In the genomic region with DNA sequence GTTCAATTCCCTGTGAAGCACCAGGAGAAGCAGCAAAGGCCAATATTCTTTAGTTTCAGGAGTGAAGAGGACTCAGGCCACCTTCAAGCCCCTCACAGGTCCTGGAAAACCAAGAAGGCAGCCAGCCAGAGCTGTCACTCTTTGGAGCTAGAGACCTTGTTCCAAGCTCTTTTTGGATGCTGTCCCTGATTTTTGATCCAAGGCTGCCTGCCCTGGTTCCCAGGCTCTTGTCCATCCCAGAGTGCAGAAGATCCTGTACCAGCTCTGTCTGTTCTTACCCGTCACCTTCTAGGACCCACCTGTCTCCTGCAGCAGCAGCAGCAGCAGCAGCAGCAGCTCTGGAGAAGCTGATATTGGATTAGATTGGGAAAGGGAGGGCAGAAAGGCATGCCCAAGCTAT, we compare ENCODE assay signal across 1 cellular context.
A peak's percentile ranks its signal among the peaks of the same experiment; 100 is the strongest.
TF ChIP-seq lines count a peak whose summit lies in the region.

No MANE protein-coding gene starts in this region.

TF ChIP-seq in WTC11, 78 proteins besides CTCF, POLR2A, EP300 and RAD21 (continued from another document):
- TF ChIP-seq, protein P1, sequence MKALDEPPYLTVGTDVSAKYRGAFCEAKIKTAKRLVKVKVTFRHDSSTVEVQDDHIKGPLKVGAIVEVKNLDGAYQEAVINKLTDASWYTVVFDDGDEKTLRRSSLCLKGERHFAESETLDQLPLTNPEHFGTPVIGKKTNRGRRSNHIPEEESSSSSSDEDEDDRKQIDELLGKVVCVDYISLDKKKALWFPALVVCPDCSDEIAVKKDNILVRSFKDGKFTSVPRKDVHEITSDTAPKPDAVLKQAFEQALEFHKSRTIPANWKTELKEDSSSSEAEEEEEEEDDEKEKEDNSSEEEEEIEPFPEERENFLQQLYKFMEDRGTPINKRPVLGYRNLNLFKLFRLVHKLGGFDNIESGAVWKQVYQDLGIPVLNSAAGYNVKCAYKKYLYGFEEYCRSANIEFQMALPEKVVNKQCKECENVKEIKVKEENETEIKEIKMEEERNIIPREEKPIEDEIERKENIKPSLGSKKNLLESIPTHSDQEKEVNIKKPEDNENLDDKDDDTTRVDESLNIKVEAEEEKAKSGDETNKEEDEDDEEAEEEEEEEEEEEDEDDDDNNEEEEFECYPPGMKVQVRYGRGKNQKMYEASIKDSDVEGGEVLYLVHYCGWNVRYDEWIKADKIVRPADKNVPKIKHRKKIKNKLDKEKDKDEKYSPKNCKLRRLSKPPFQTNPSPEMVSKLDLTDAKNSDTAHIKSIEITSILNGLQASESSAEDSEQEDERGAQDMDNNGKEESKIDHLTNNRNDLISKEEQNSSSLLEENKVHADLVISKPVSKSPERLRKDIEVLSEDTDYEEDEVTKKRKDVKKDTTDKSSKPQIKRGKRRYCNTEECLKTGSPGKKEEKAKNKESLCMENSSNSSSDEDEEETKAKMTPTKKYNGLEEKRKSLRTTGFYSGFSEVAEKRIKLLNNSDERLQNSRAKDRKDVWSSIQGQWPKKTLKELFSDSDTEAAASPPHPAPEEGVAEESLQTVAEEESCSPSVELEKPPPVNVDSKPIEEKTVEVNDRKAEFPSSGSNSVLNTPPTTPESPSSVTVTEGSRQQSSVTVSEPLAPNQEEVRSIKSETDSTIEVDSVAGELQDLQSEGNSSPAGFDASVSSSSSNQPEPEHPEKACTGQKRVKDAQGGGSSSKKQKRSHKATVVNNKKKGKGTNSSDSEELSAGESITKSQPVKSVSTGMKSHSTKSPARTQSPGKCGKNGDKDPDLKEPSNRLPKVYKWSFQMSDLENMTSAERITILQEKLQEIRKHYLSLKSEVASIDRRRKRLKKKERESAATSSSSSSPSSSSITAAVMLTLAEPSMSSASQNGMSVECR (CRISPR knock-in tag; IDR thresholded peaks at IDR 0.05; ENCODE audit: borderline replicate concordance) = 0 out of 2 replicates have a peak, but pooled peaks have one; percentile 52
- TF ChIP-seq, protein P2, sequence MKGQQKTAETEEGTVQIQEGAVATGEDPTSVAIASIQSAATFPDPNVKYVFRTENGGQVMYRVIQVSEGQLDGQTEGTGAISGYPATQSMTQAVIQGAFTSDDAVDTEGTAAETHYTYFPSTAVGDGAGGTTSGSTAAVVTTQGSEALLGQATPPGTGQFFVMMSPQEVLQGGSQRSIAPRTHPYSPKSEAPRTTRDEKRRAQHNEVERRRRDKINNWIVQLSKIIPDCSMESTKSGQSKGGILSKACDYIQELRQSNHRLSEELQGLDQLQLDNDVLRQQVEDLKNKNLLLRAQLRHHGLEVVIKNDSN (CRISPR knock-in tag; IDR thresholded peaks at IDR 0.05) = 0 out of 2 replicates have a peak, but pooled peaks have one; percentile 28
- no peak for TF ChIP-seq JUN (CRISPR knock-in tag; IDR thresholded peaks at IDR 0.05)
- TF ChIP-seq ZNF671 (CRISPR knock-in tag; IDR thresholded peaks at IDR 0.05) = no peak
- TF ChIP-seq ZBTB21 (CRISPR knock-in tag; IDR thresholded peaks at IDR 0.05; ENCODE audit: borderline replicate concordance) = no peak
- TF ChIP-seq, protein P3, sequence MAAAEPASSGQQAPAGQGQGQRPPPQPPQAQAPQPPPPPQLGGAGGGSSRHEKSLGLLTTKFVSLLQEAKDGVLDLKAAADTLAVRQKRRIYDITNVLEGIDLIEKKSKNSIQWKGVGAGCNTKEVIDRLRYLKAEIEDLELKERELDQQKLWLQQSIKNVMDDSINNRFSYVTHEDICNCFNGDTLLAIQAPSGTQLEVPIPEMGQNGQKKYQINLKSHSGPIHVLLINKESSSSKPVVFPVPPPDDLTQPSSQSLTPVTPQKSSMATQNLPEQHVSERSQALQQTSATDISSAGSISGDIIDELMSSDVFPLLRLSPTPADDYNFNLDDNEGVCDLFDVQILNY (CRISPR knock-in tag; IDR thresholded peaks at IDR 0.05) = no peak
